Comparison of ENCODE assay signal across 1 cellular context in genomic region chr1:244451951-244452795, GRCh38.
TF ChIP-seq lines count a peak whose summit lies in the region.

No MANE protein-coding gene starts in this region.

TF ChIP-seq in H1, 55 proteins besides CTCF, POLR2A, EP300 and RAD21:
- TF ChIP-seq HDAC2 (IDR thresholded peaks at IDR 0.05; ENCODE audit: borderline replicate concordance in 1 of 2, low read depth in 2 of 2, low read length in 2 of 2), result no peak; a peak in 1 of 4 replicates
- peak; percentile 13; the same call in 1 of the 2 replicates for TF ChIP-seq BACH1 (IDR thresholded peaks at IDR 0.05; ENCODE audit: low read length)
- TF ChIP-seq FOSL1 (IDR thresholded peaks at IDR 0.05; ENCODE audit: insufficient read depth, low read depth, low read length), result no peak
- no peak; the same call in none of the 2 replicates for TF ChIP-seq CREB1 (IDR thresholded peaks at IDR 0.05)
- no peak for TF ChIP-seq TAF7 (optimal IDR thresholded peaks at IDR 0.05; ENCODE audit: borderline replicate concordance, low read depth, low read length)
- TF ChIP-seq TCF12 (IDR thresholded peaks at IDR 0.05; ENCODE audit: low read depth, low read length), result 0 out of 2 replicates have a peak, but pooled peaks have one; percentile 31
- TF ChIP-seq MAFK (IDR thresholded peaks at IDR 0.05; ENCODE audit: low read depth, low read length), result no peak
- TF ChIP-seq TAF1 (IDR thresholded peaks at IDR 0.05; ENCODE audit: low read depth, low read length), result 0 out of 2 replicates have a peak, but pooled peaks have one; percentile 59
- no peak for TF ChIP-seq RXRA (IDR thresholded peaks at IDR 0.05; ENCODE audit: insufficient read depth, low read depth, low read length)
- peak; percentile 56; the same call in 1 of the 2 replicates for TF ChIP-seq YY1 (IDR thresholded peaks at IDR 0.05; ENCODE audit: low read depth, low read length)
- TF ChIP-seq MAX (IDR thresholded peaks at IDR 0.05), result peak; percentile 11; the same call in 1 of the 2 replicates
- TF ChIP-seq SP1 (IDR thresholded peaks at IDR 0.05; ENCODE audit: low read depth, low read length), result 0 out of 2 replicates have a peak, but pooled peaks have one; percentile 32
- TF ChIP-seq CHD2 (IDR thresholded peaks at IDR 0.05; ENCODE audit: low read length), result peak; percentile 91
- TF ChIP-seq SRF (IDR thresholded peaks at IDR 0.05; ENCODE audit: low read depth, low read length), result 0 out of 2 replicates have a peak, but pooled peaks have one; percentile 25
- TF ChIP-seq ATF3 (IDR thresholded peaks at IDR 0.05; ENCODE audit: insufficient read depth, low read depth, low read length), result no peak
- TF ChIP-seq BRCA1 (IDR thresholded peaks at IDR 0.05; ENCODE audit: low read depth, low read length), result peak; percentile 70
- peak; percentile 88 for TF ChIP-seq SIX5 (IDR thresholded peaks at IDR 0.05; ENCODE audit: low read depth, low read length)
- TF ChIP-seq EZH2 (IDR thresholded peaks at IDR 0.05; ENCODE audit: low read depth, low read length, severe bottlenecking), result no peak
- TF ChIP-seq NANOG (IDR thresholded peaks at IDR 0.05; ENCODE audit: insufficient read depth, low read depth, low read length, poor library complexity, severe bottlenecking), result no peak
- no peak for TF ChIP-seq HDAC6 (IDR thresholded peaks at IDR 0.05; ENCODE audit: low read depth, low read length)
- no peak for TF ChIP-seq SIN3A (conservative IDR thresholded peaks at IDR 0.05 in 1 of 2, IDR thresholded peaks at IDR 0.05 in 1 of 2; ENCODE audit: low read depth in 1 of 2, low read length in 2 of 2)
